Comparison of ENCODE assay signal across 1 cellular context in genomic region chr1:207050768-207051614, GRCh38.
TF ChIP-seq lines count a peak whose summit lies in the region.

YOD1 (minus strand) TSS chr1:207051208; CDS start chr1:207051030, 178 bp downstream.

TF ChIP-seq in GM12878, 131 proteins besides CTCF, POLR2A, EP300 and RAD21 (continued from another document and continues in another):
- TF ChIP-seq, protein P1, sequence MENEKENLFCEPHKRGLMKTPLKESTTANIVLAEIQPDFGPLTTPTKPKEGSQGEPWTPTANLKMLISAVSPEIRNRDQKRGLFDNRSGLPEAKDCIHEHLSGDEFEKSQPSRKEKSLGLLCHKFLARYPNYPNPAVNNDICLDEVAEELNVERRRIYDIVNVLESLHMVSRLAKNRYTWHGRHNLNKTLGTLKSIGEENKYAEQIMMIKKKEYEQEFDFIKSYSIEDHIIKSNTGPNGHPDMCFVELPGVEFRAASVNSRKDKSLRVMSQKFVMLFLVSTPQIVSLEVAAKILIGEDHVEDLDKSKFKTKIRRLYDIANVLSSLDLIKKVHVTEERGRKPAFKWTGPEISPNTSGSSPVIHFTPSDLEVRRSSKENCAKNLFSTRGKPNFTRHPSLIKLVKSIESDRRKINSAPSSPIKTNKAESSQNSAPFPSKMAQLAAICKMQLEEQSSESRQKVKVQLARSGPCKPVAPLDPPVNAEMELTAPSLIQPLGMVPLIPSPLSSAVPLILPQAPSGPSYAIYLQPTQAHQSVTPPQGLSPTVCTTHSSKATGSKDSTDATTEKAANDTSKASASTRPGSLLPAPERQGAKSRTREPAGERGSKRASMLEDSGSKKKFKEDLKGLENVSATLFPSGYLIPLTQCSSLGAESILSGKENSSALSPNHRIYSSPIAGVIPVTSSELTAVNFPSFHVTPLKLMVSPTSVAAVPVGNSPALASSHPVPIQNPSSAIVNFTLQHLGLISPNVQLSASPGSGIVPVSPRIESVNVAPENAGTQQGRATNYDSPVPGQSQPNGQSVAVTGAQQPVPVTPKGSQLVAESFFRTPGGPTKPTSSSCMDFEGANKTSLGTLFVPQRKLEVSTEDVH (IDR thresholded peaks at IDR 0.05; ENCODE audit: low read depth, partially characterized antibody), result no peak
- TF ChIP-seq ZNF274 (IDR thresholded peaks at IDR 0.05; ENCODE audit: insufficient read depth, insufficient read length), result no peak
- no peak for TF ChIP-seq REST (IDR thresholded peaks at IDR 0.05; ENCODE audit: low read depth, low read length)
- no peak for TF ChIP-seq SREBF2 (IDR thresholded peaks at IDR 0.05; ENCODE audit: low read length)
- TF ChIP-seq MTA2 (IDR thresholded peaks at IDR 0.05; ENCODE audit: low read depth), result no peak
- no peak; the same call in 1 of the 2 replicates for TF ChIP-seq SIN3A (IDR thresholded peaks at IDR 0.05; ENCODE audit: low read depth, low read length)
- TF ChIP-seq EGR1 (IDR thresholded peaks at IDR 0.05; ENCODE audit: borderline replicate concordance in 1 of 2, low read depth in 2 of 2, low read length in 2 of 2), result no peak
- TF ChIP-seq SREBF1 (IDR thresholded peaks at IDR 0.05; ENCODE audit: low read length), result no peak
- no peak for TF ChIP-seq IRF4 (IDR thresholded peaks at IDR 0.05; ENCODE audit: low read depth, low read length)
- TF ChIP-seq NFYA (IDR thresholded peaks at IDR 0.05; ENCODE audit: borderline replicate concordance, low read depth, low read length), result no peak
- TF ChIP-seq ZBTB11 (CRISPR knock-in tag; IDR thresholded peaks at IDR 0.05), result no peak
- no peak for TF ChIP-seq NFIC (IDR thresholded peaks at IDR 0.05; ENCODE audit: low read depth, low read length)
- no peak for TF ChIP-seq LARP7 (IDR thresholded peaks at IDR 0.05)
- TF ChIP-seq SUPT20H (IDR thresholded peaks at IDR 0.05; ENCODE audit: borderline replicate concordance, control insufficient read depth, low read depth, low read length), result no peak
- TF ChIP-seq RAD51 (IDR thresholded peaks at IDR 0.05), result no peak
- no peak; the same call in 1 of the 2 replicates for TF ChIP-seq MXI1 (IDR thresholded peaks at IDR 0.05; ENCODE audit: low read depth, low read length)
- TF ChIP-seq, protein P2, sequence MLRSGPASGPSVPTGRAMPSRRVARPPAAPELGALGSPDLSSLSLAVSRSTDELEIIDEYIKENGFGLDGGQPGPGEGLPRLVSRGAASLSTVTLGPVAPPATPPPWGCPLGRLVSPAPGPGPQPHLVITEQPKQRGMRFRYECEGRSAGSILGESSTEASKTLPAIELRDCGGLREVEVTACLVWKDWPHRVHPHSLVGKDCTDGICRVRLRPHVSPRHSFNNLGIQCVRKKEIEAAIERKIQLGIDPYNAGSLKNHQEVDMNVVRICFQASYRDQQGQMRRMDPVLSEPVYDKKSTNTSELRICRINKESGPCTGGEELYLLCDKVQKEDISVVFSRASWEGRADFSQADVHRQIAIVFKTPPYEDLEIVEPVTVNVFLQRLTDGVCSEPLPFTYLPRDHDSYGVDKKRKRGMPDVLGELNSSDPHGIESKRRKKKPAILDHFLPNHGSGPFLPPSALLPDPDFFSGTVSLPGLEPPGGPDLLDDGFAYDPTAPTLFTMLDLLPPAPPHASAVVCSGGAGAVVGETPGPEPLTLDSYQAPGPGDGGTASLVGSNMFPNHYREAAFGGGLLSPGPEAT (IDR thresholded peaks at IDR 0.05; ENCODE audit: low read depth), result peak; percentile 77
- peak in 1 of 2 experiments; percentile 28; a peak in 1 of 4 replicates for TF ChIP-seq BHLHE40 (IDR thresholded peaks at IDR 0.05; ENCODE audit: borderline replicate concordance in 1 of 2, low read depth in 2 of 2, low read length in 1 of 2)
- TF ChIP-seq, protein P3, sequence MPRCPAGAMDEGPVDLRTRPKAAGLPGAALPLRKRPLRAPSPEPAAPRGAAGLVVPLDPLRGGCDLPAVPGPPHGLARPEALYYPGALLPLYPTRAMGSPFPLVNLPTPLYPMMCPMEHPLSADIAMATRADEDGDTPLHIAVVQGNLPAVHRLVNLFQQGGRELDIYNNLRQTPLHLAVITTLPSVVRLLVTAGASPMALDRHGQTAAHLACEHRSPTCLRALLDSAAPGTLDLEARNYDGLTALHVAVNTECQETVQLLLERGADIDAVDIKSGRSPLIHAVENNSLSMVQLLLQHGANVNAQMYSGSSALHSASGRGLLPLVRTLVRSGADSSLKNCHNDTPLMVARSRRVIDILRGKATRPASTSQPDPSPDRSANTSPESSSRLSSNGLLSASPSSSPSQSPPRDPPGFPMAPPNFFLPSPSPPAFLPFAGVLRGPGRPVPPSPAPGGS (IDR thresholded peaks at IDR 0.05; ENCODE audit: borderline replicate concordance, insufficient read depth, low read depth, low read length, poor library complexity, severe bottlenecking), result no peak
- no peak for TF ChIP-seq NR2F1 (conservative IDR thresholded peaks at IDR 0.05)
- no peak for TF ChIP-seq ZNF217 (IDR thresholded peaks at IDR 0.05)
- TF ChIP-seq SUZ12 (IDR thresholded peaks at IDR 0.05; ENCODE audit: unreplicated experiment), result no peak
- peak; percentile 67; the same call in 1 of the 2 replicates for TF ChIP-seq TAF1 (IDR thresholded peaks at IDR 0.05; ENCODE audit: borderline replicate concordance, low read depth, low read length)
- TF ChIP-seq USF1 (IDR thresholded peaks at IDR 0.05; ENCODE audit: borderline replicate concordance, extremely low read length, insufficient read depth, low read depth, low read length), result no peak
- no peak for TF ChIP-seq MEF2B (IDR thresholded peaks at IDR 0.05; ENCODE audit: partially characterized antibody, poor library complexity, severe bottlenecking)
- TF ChIP-seq RUNX3 (IDR thresholded peaks at IDR 0.05; ENCODE audit: low read length), result peak; percentile 54; the same call in 1 of the 2 replicates
- no peak for TF ChIP-seq MEF2A (IDR thresholded peaks at IDR 0.05; ENCODE audit: insufficient read depth, low read depth, low read length)
- TF ChIP-seq, protein P4, sequence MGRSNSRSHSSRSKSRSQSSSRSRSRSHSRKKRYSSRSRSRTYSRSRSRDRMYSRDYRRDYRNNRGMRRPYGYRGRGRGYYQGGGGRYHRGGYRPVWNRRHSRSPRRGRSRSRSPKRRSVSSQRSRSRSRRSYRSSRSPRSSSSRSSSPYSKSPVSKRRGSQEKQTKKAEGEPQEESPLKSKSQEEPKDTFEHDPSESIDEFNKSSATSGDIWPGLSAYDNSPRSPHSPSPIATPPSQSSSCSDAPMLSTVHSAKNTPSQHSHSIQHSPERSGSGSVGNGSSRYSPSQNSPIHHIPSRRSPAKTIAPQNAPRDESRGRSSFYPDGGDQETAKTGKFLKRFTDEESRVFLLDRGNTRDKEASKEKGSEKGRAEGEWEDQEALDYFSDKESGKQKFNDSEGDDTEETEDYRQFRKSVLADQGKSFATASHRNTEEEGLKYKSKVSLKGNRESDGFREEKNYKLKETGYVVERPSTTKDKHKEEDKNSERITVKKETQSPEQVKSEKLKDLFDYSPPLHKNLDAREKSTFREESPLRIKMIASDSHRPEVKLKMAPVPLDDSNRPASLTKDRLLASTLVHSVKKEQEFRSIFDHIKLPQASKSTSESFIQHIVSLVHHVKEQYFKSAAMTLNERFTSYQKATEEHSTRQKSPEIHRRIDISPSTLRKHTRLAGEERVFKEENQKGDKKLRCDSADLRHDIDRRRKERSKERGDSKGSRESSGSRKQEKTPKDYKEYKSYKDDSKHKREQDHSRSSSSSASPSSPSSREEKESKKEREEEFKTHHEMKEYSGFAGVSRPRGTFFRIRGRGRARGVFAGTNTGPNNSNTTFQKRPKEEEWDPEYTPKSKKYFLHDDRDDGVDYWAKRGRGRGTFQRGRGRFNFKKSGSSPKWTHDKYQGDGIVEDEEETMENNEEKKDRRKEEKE (IDR thresholded peaks at IDR 0.05), result no peak
- TF ChIP-seq RFX5 (IDR thresholded peaks at IDR 0.05; ENCODE audit: low read depth, low read length), result no peak
- TF ChIP-seq HCFC1 (IDR thresholded peaks at IDR 0.05; ENCODE audit: low read length), result no peak; the same call in 1 of the 2 replicates
- TF ChIP-seq, protein P5, sequence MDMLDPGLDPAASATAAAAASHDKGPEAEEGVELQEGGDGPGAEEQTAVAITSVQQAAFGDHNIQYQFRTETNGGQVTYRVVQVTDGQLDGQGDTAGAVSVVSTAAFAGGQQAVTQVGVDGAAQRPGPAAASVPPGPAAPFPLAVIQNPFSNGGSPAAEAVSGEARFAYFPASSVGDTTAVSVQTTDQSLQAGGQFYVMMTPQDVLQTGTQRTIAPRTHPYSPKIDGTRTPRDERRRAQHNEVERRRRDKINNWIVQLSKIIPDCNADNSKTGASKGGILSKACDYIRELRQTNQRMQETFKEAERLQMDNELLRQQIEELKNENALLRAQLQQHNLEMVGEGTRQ (IDR thresholded peaks at IDR 0.05; ENCODE audit: borderline replicate concordance, low read depth, low read length), result no peak
- TF ChIP-seq SRF (IDR thresholded peaks at IDR 0.05; ENCODE audit: low read depth in 2 of 2, low read length in 2 of 2), result no peak
- TF ChIP-seq, protein P6, sequence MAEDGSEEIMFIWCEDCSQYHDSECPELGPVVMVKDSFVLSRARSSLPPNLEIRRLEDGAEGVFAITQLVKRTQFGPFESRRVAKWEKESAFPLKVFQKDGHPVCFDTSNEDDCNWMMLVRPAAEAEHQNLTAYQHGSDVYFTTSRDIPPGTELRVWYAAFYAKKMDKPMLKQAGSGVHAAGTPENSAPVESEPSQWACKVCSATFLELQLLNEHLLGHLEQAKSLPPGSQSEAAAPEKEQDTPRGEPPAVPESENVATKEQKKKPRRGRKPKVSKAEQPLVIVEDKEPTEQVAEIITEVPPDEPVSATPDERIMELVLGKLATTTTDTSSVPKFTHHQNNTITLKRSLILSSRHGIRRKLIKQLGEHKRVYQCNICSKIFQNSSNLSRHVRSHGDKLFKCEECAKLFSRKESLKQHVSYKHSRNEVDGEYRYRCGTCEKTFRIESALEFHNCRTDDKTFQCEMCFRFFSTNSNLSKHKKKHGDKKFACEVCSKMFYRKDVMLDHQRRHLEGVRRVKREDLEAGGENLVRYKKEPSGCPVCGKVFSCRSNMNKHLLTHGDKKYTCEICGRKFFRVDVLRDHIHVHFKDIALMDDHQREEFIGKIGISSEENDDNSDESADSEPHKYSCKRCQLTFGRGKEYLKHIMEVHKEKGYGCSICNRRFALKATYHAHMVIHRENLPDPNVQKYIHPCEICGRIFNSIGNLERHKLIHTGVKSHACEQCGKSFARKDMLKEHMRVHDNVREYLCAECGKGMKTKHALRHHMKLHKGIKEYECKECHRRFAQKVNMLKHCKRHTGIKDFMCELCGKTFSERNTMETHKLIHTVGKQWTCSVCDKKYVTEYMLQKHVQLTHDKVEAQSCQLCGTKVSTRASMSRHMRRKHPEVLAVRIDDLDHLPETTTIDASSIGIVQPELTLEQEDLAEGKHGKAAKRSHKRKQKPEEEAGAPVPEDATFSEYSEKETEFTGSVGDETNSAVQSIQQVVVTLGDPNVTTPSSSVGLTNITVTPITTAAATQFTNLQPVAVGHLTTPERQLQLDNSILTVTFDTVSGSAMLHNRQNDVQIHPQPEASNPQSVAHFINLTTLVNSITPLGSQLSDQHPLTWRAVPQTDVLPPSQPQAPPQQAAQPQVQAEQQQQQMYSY (CRISPR knock-in tag; IDR thresholded peaks at IDR 0.05), result no peak
- no peak for TF ChIP-seq CREB1 (IDR thresholded peaks at IDR 0.05; ENCODE audit: low read depth)
- TF ChIP-seq IKZF2 (IDR thresholded peaks at IDR 0.05), result no peak
- TF ChIP-seq SMAD5 (IDR thresholded peaks at IDR 0.05; ENCODE audit: low read depth), result no peak
- TF ChIP-seq SP1 (IDR thresholded peaks at IDR 0.05; ENCODE audit: low read depth, low read length), result no peak
- TF ChIP-seq RELA (IDR thresholded peaks at IDR 0.05; ENCODE audit: borderline replicate concordance, partially characterized antibody), result no peak
- no peak for TF ChIP-seq TARDBP (IDR thresholded peaks at IDR 0.05; ENCODE audit: borderline replicate concordance)
- no peak for TF ChIP-seq STAT1 (conservative IDR thresholded peaks at IDR 0.05)
